ENCODE assay signal across 9 cellular contexts in genomic region chr11:128733440-128734115, GRCh38. TPM values are rescaled to one million over a fixed set of nuclear protein-coding genes. Genes with fewer than 3 reads are reported as not detected.
A peak's percentile ranks its signal among the peaks of the same experiment; 100 is the strongest.
DNase-seq lines count a peak whose midpoint lies in the region; ATAC-seq and TF ChIP-seq lines count a peak whose summit lies in the region.
"Had no signal": no experiment of that assay in that cellular context is flagged by ENCODE, and none has a peak within 500 bp of the region (broad histone marks: within the 10 kb centered on the region; RNA-seq: fewer than 3 reads in every experiment).

No MANE protein-coding gene starts in this region.

- TF ChIP-seq POLR2A in thyroid gland (IDR thresholded peaks at IDR 0.05) = no peak

- peaks cover 2 to 6% of the 10 kb centered on the region in 2 donors for H3K4me1 ChIP-seq in thyroid gland

- no peak for DNase-seq in left ventricle myocardium superior
- no peak for DNase-seq in Right ventricle myocardium superior
- DNase-seq in Jurkat, Clone E6-1 (ENCODE audit: low read depth, low spot score) = peak; percentile 75
- DNase-seq in central memory CD8-positive, alpha-beta T cell (ENCODE audit: low spot score in 2 of 2) = no peak
- peak; percentile 58 for DNase-seq in stimulated activated CD8-positive, alpha-beta memory T cell treated with anti-CD3 and anti-CD28 coated beads, Interleukin-4, amount 100 ng/mL, for 48 hours
- DNase-seq in anterior cingulate cortex (lab: John Stamatoyannopoulos, UW) = no peak
- DNase-seq in NCI-H2029 (lab: John Stamatoyannopoulos, UW) = no peak
- DNase-seq in thyroid gland = no peak

- H3K27ac ChIP-seq in thyroid gland = no peak overlapping the region

- TF ChIP-seq CTCF in thyroid gland (IDR thresholded peaks at IDR 0.05) = no peak

- intact Hi-C loops in left ventricle myocardium superior (cut with micrococcal nuclease) = no loop called here
- intact Hi-C loops in Right ventricle myocardium superior (cut with DNase I) = no loop called here
- intact Hi-C loops in thyroid gland (cut with DNase I) = no loop called here

- peak overlapping the region; percentile 80 for H3K4me3 Mint-ChIP-seq in central memory CD8-positive, alpha-beta T cell

- peaks cover 98% of the 10 kb centered on the region for H3K4me1 Mint-ChIP-seq in central memory CD8-positive, alpha-beta T cell

- peak overlapping the region; percentile 39 for H3K4me3 ChIP-seq in Jurkat, Clone E6-1 (ENCODE audit: low read length)
- no peak overlapping the region for H3K4me3 ChIP-seq in thyroid gland (replicated peaks in 1 of 3)
- H3K4me3 ChIP-seq: right lobe of liver had no signal

- no peaks in the 10 kb centered on the region for H3K9me3 Mint-ChIP-seq in central memory CD8-positive, alpha-beta T cell

- H3K9me3 ChIP-seq in thyroid gland = no peaks in the 10 kb centered on the region
- H3K9me3 ChIP-seq: right lobe of liver had no signal

- ATAC-seq in left ventricle myocardium superior (peak; percentile 17), Right ventricle myocardium superior (ENCODE audit: poor library complexity) (no peak)
- ATAC-seq in central memory CD8-positive, alpha-beta T cell (replicated peaks; ENCODE audit: extremely low read depth, poor library complexity, severe bottlenecking) = no peak

- H3K27me3 ChIP-seq in thyroid gland = no peaks in the 10 kb centered on the region
- H3K27me3 ChIP-seq: right lobe of liver had no signal

- peaks cover 4% of the 10 kb centered on the region for H3K36me3 Mint-ChIP-seq in central memory CD8-positive, alpha-beta T cell (ENCODE audit: insufficient read depth)

- H3K27ac Mint-ChIP-seq in central memory CD8-positive, alpha-beta T cell (ENCODE audit: low read depth) = peak overlapping the region; percentile 91

- no peaks in the 10 kb centered on the region for H3K27me3 Mint-ChIP-seq in central memory CD8-positive, alpha-beta T cell

- WGBS in thyroid gland, 2 donors = 66 to 69% methylated on average over 9 of the region's 9 CpGs

- H3K36me3 ChIP-seq in thyroid gland = no peaks in the 10 kb centered on the region
- H3K36me3 ChIP-seq: right lobe of liver had no signal

RNA-seq across cellular contexts. Expression of gene FLI1, which starts 39.7 kb away (rescaled TPM):
- total RNA-seq in left ventricle myocardium superior (18.9 TPM), Right ventricle myocardium superior (14.0 TPM), thyroid gland (10 to 100 TPM in 3 of 4 donors, 1 to 10 TPM in 1; 8.7 to 26.7 (median 19.9) TPM)
- polyA plus RNA-seq in Jurkat, Clone E6-1 (2012; ENCODE audit: insufficient read depth, insufficient read length) = 61.1 TPM

Comparison
In these comparisons a context has a peak if more than half of its experiments do, and no peak if none do; other contexts are left out.
1. DNase-seq: peak in Jurkat, Clone E6-1 (single experiment) and stimulated activated CD8-positive, alpha-beta memory T cell treated with anti-CD3 and anti-CD28 coated beads, Interleukin-4, amount 100 ng/mL, for 48 hours (single experiment); none in left ventricle myocardium superior (single experiment), Right ventricle myocardium superior (single experiment), central memory CD8-positive, alpha-beta T cell (0 of 2), anterior cingulate cortex (0 of 58), NCI-H2029 (single experiment) and thyroid gland (0 of 2).